ENCODE assay signal across 17 cellular contexts in genomic region chr10:108445746-108446145, GRCh38.
DNase-seq lines count a peak whose midpoint lies in the region; ATAC-seq, FAIRE-seq and TF ChIP-seq lines count a peak whose summit lies in the region.
"Had no signal": no experiment of that assay in that cellular context is flagged by ENCODE, and none has a peak within 500 bp of the region (broad histone marks: within the 10 kb centered on the region; RNA-seq: fewer than 3 reads in every experiment).

No MANE protein-coding gene starts in this region.

- peak; percentile 11 for DNase-seq in EL
- DNase-seq in M059J (ENCODE audit: low read depth): peak; percentile 36
- DNase-seq in bronchial epithelial cell (ENCODE audit: low read depth): no peak
- peak; percentile 35 for DNase-seq in kidney tubule cell (ENCODE audit: low spot score)
- no peak for DNase-seq in activated T-cell treated with anti-CD3 and anti-CD28 coated beads, Interleukin-2, amount 50 U/mL, for 1 hour
- DNase-seq in occipital lobe (lab: John Stamatoyannopoulos, UW): no peak
- DNase-seq in anterior cingulate cortex (lab: John Stamatoyannopoulos, UW): no peak
- DNase-seq: AML-193; CD4-positive, CD25-positive, alpha-beta regulatory T cell; GDM1; HCEC 1CT; IMR-90; KBM-7 had no signal

- no peaks in the 10 kb centered on the region for H3K27me3 ChIP-seq in bronchial epithelial cell (ENCODE audit: control insufficient read depth, insufficient read depth, low read length)
- H3K27me3 ChIP-seq: BLaER1 had no signal

- no peak for TF ChIP-seq CTCF in bronchial epithelial cell (IDR thresholded peaks at IDR 0.05; ENCODE audit: insufficient read depth, low read length, severe bottlenecking)

- FAIRE-seq in bronchial epithelial cell (lab: Jason Lieb, UNC): peak; percentile 64
- FAIRE-seq: A204.1, GM19239 had no signal

- no peak overlapping the region for H3K4me3 ChIP-seq in bronchial epithelial cell (ENCODE audit: low read depth, low read length)
- H3K4me3 ChIP-seq: BLaER1 had no signal

- no peaks in the 10 kb centered on the region for H3K36me3 ChIP-seq in bronchial epithelial cell (ENCODE audit: control insufficient read depth, insufficient read depth, low read length)
- H3K36me3 ChIP-seq: BLaER1 had no signal

- no peak for ATAC-seq in HG03565 (IDR thresholded peaks at IDR 0.05; ENCODE audit: unreplicated experiment)

Comparison
In these comparisons a context has a peak if more than half of its experiments do, and no peak if none do; other contexts are left out.
1. DNase-seq: peak in EL (single experiment), M059J (single experiment) and kidney tubule cell (single experiment); none in bronchial epithelial cell (single experiment), activated T-cell treated with anti-CD3 and anti-CD28 coated beads, Interleukin-2, amount 50 U/mL, for 1 hour (single experiment), occipital lobe (single experiment) and anterior cingulate cortex (0 of 58).